In the genomic region with DNA sequence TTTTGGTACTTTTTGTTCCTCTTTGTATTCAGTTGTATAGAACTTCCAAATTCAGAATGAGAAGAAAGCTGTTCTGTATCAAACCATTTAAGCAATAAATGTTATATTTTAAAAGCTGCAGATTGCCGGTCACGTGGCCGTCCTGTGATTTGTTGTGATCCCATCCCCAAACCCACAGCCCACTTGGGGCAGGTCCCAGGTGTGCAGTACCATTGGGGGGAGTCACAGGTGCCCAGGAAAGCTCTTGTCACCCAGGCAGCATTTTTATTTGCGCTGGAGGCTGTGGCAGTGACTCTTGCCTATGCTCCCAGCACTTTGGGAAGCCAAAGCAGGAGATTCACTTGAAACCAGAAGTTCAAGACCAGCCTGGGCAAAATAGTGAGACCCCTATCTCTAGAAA, we compare ENCODE assay signal across 22 cellular contexts.
DNase-seq lines count a peak whose midpoint lies in the region; ATAC-seq and TF ChIP-seq lines count a peak whose summit lies in the region.
"Had no signal": no experiment of that assay in that cellular context is flagged by ENCODE, and none has a peak within 500 bp of the region (broad histone marks: within the 10 kb centered on the region; RNA-seq: fewer than 3 reads in every experiment).

No MANE protein-coding gene starts in this region.

- peaks cover 43 to 58% (median 54%) of the 10 kb centered on the region in 11 experiments for H3K36me3 ChIP-seq in BLaER1 treated with 17β-estradiol and CSF1 and Interleukin-3, amounts not matched to agents 10 nM and 100 nM
- H3K36me3 ChIP-seq in mucosa of rectum (ENCODE audit: control insufficient read depth in 2 of 2, insufficient read depth in 2 of 2, low read length in 2 of 2) (peaks cover 43 to 52% of the 10 kb centered on the region in 2 donors), suprapubic skin (peaks cover 40% of the 10 kb centered on the region)
- H3K36me3 ChIP-seq in CD8-positive, alpha-beta memory T cell (ENCODE audit: insufficient read depth, low read length): peaks cover 13% of the 10 kb centered on the region

- no peak overlapping the region for H3K27ac Mint-ChIP-seq in CD8-positive, alpha-beta memory T cell
- H3K27ac Mint-ChIP-seq: GM23338, H9 had no signal

- H3K4me3 Mint-ChIP-seq in CD8-positive, alpha-beta memory T cell: no peak overlapping the region
- H3K4me3 Mint-ChIP-seq: GM23338, H9 had no signal

- WGBS in suprapubic skin: 95% methylated on average over 4 of the region's 4 CpGs

- peaks cover 0 to 51% (median 4%) of the 10 kb centered on the region in 3 donors for H3K36me3 Mint-ChIP-seq in CD8-positive, alpha-beta memory T cell

- H3K4me2 ChIP-seq in BLaER1 treated with 17β-estradiol and CSF1 and Interleukin-3, amounts not matched to agents 10 nM and 100 nM: peak overlapping the region in 8 of 11 experiments; percentile 25 to 98 (median 74); a peak in 12 of 22 replicates
- H3K4me2 ChIP-seq: A549, GM23338 had no signal

- no peak for TF ChIP-seq EP300 in suprapubic skin (IDR thresholded peaks at IDR 0.05)

- ATAC-seq in HG03571 (IDR thresholded peaks at IDR 0.05; ENCODE audit: unreplicated experiment): no peak
- ATAC-seq: A549, GM23338 had no signal

- DNase-seq in RWPE1 (ENCODE audit: low spot score): no peak
- no peak for DNase-seq in suprapubic skin (ENCODE audit: low spot score in 2 of 2)
- no peak for DNase-seq in CD8-positive, alpha-beta memory T cell
- no peak for DNase-seq in NCI-H524 treated with DMSO at 0.1 percent for 48 hours (lab: John Stamatoyannopoulos, UW)
- DNase-seq: DMS153, DND-41, H9, NCI-H1092, NCI-H1417 treated with DMSO at 0.1 percent for 48 hours, NCI-H187, NCI-H2081 treated with DMSO at 0.1 percent for 48 hours, NCI-H2171, NCI-H226, NCI-H510A treated with DMSO at 0.1 percent for 48 hours, NCI-H774 had no signal

- no peaks in the 10 kb centered on the region for H3K27me3 ChIP-seq in BLaER1 treated with 17β-estradiol and CSF1 and Interleukin-3, amounts not matched to agents 10 nM and 100 nM
- H3K27me3 ChIP-seq in mucosa of rectum (ENCODE audit: control insufficient read depth in 2 of 2, insufficient read depth in 2 of 2, low read length in 2 of 2) (no peaks in the 10 kb centered on the region), suprapubic skin (no peaks in the 10 kb centered on the region)
- H3K27me3 ChIP-seq in CD8-positive, alpha-beta memory T cell (ENCODE audit: insufficient read depth, low read length, poor library complexity, severe bottlenecking): no peaks in the 10 kb centered on the region
- H3K27me3 ChIP-seq: SJSA1 had no signal

- H3K9me3 ChIP-seq in BLaER1 treated with 17β-estradiol and CSF1 and Interleukin-3, amounts not matched to agents 10 nM and 100 nM (replicated peaks in 1 of 11): peaks cover 10 to 14% (median 12%) of the 10 kb centered on the region in 11 experiments; a peak in 21 of 22 replicates
- H3K9me3 ChIP-seq in mucosa of rectum (ENCODE audit: control insufficient read depth in 2 of 2, low read length in 2 of 2) (no peaks in the 10 kb centered on the region), suprapubic skin (no peaks in the 10 kb centered on the region)
- H3K9me3 ChIP-seq in CD8-positive, alpha-beta memory T cell (ENCODE audit: low read length): no peaks in the 10 kb centered on the region
- H3K9me3 ChIP-seq: SJSA1 had no signal

- TF ChIP-seq POLR2A in suprapubic skin (IDR thresholded peaks at IDR 0.05): no peak

- H3K27ac ChIP-seq in BLaER1 treated with 17β-estradiol and CSF1 and Interleukin-3, amounts not matched to agents 10 nM and 100 nM: peak overlapping the region in 6 of 11 experiments; percentile 15 to 93 (median 50); a peak in 6 of 22 replicates
- H3K27ac ChIP-seq in RWPE1: peak overlapping the region; percentile 20; the same call in 1 of the 2 replicates
- H3K27ac ChIP-seq in mucosa of rectum (ENCODE audit: low read depth in 2 of 2, low read length in 2 of 2): peak overlapping the region; percentile 24 to 28
- H3K27ac ChIP-seq in suprapubic skin: peak overlapping the region; percentile 19
- no peak overlapping the region for H3K27ac ChIP-seq in CD8-positive, alpha-beta memory T cell (ENCODE audit: low read depth, low read length)
- H3K27ac ChIP-seq: A549, HL-60, SJSA1 had no signal

- H3K27me3 Mint-ChIP-seq in CD8-positive, alpha-beta memory T cell: no peaks in the 10 kb centered on the region

- H3K4me3 ChIP-seq in BLaER1 treated with 17β-estradiol and CSF1 and Interleukin-3, amounts not matched to agents 10 nM and 100 nM: no peak overlapping the region
- H3K4me3 ChIP-seq in mucosa of rectum (ENCODE audit: low read length in 2 of 2): no peak overlapping the region
- no peak overlapping the region for H3K4me3 ChIP-seq in suprapubic skin
- no peak overlapping the region for H3K4me3 ChIP-seq in CD8-positive, alpha-beta memory T cell (ENCODE audit: low read length)
- H3K4me3 ChIP-seq: A549, GM23338, SJSA1 had no signal

- peaks cover 0 to 33% (median 7%) of the 10 kb centered on the region in 11 experiments; a peak in 8 of 22 replicates for H4K20me1 ChIP-seq in BLaER1 treated with 17β-estradiol and CSF1 and Interleukin-3, amounts not matched to agents 10 nM and 100 nM

- TF ChIP-seq CTCF in RWPE1 (conservative IDR thresholded peaks at IDR 0.05; ENCODE audit: low read depth): no peak
- TF ChIP-seq CTCF in suprapubic skin (IDR thresholded peaks at IDR 0.05): no peak

- H3K4me1 Mint-ChIP-seq in CD8-positive, alpha-beta memory T cell: no peaks in the 10 kb centered on the region
- H3K4me1 Mint-ChIP-seq: GM23338, H9 had no signal

- CTCF ChIA-PET in RWPE1 (lab: Yijun Ruan, JAX): no interaction called here
- CTCF ChIA-PET in CD8-positive, alpha-beta memory T cell (lab: Charles Lee): interaction anchor here (0.6 to 1.7 kb wide), 4 partner anchors 8 to 363 kb away, joined by 3 to 6 read pairs (median 3); no protein-coding TSS in a partner anchor

- peaks cover 0 to 4% (median 0%) of the 10 kb centered on the region in 5 donors for H3K9me3 Mint-ChIP-seq in CD8-positive, alpha-beta memory T cell

- POLR2A ChIA-PET in RWPE1 (lab: Yijun Ruan, JAX; ENCODE audit: low non-redundant PET): no interaction called here
- POLR2A ChIA-PET in CD8-positive, alpha-beta memory T cell (lab: Charles Lee): no interaction called here

- peaks cover 56 to 92% (median 83%) of the 10 kb centered on the region in 10 experiments for H3K4me1 ChIP-seq in BLaER1 treated with 17β-estradiol and CSF1 and Interleukin-3, amounts not matched to agents 10 nM and 100 nM
- H3K4me1 ChIP-seq in mucosa of rectum (ENCODE audit: control insufficient read depth in 2 of 2, insufficient read depth in 2 of 2, low read length in 2 of 2) (no peaks in the 10 kb centered on the region), suprapubic skin (no peaks in the 10 kb centered on the region)
- no peaks in the 10 kb centered on the region for H3K4me1 ChIP-seq in CD8-positive, alpha-beta memory T cell (ENCODE audit: insufficient read depth, low read length)
- H3K4me1 ChIP-seq: A549, SJSA1 had no signal

- H3K9ac ChIP-seq in BLaER1 treated with 17β-estradiol and CSF1 and Interleukin-3, amounts not matched to agents 10 nM and 100 nM: peak overlapping the region in 2 of 11 experiments; percentile 45 to 71; a peak in 3 of 22 replicates
- H3K9ac ChIP-seq in mucosa of rectum (ENCODE audit: low read depth in 1 of 2, low read length in 2 of 2): no peak overlapping the region
